11 cellular contexts compared by ENCODE assay signal in genomic region chr2:215660687-215661086, GRCh38.
A peak's percentile ranks its signal among the peaks of the same experiment; 100 is the strongest.
DNase-seq lines count a peak whose midpoint lies in the region; FAIRE-seq and TF ChIP-seq lines count a peak whose summit lies in the region.
"Had no signal": no experiment of that assay in that cellular context is flagged by ENCODE, and none has a peak within 500 bp of the region (broad histone marks: within the 10 kb centered on the region; RNA-seq: fewer than 3 reads in every experiment).

No MANE protein-coding gene starts in this region.

- H3K27ac ChIP-seq in H9 (ENCODE audit: insufficient read length, low read depth, low read length), result no peak overlapping the region
- peak overlapping the region; percentile 27 for H3K27ac ChIP-seq in keratinocyte (ENCODE audit: control insufficient read depth, insufficient read depth, low read length)
- H3K27ac ChIP-seq in uterus, result no peak overlapping the region

- H3K14ac ChIP-seq in H9 (ENCODE audit: insufficient read depth, low read length), result peak overlapping the region; percentile 5; the same call in 1 of the 2 replicates

- H2BK15ac ChIP-seq in H9 (ENCODE audit: low read depth, low read length), result no peak overlapping the region

- no peak overlapping the region for H3K4me3 ChIP-seq in astrocyte of the spinal cord (ENCODE audit: low read depth, low read length)
- no peak overlapping the region for H3K4me3 ChIP-seq in keratinocyte (ENCODE audit: control insufficient read depth in 2 of 3, extremely low read depth in 1 of 3, insufficient read depth in 2 of 3, low read depth in 1 of 3, low read length in 3 of 3)
- no peak overlapping the region for H3K4me3 ChIP-seq in uterus
- H3K4me3 ChIP-seq in MG63, result no peak overlapping the region
- H3K4me3 ChIP-seq: GM12878 had no signal

- no peak overlapping the region for H3K18ac ChIP-seq in H9 (ENCODE audit: insufficient read length, low read depth, low read length)

- no peak overlapping the region for H3K4me3 Mint-ChIP-seq in H9

- no peaks in the 10 kb centered on the region for H3K79me1 ChIP-seq in H9 (ENCODE audit: insufficient read depth, low read depth, low read length, poor library complexity, severe bottlenecking)

- no peaks in the 10 kb centered on the region for H3K9me3 ChIP-seq in H9 (ENCODE audit: control insufficient read depth, low read depth, low read length)
- H3K9me3 ChIP-seq in keratinocyte (ENCODE audit: control insufficient read depth, low read depth, low read length), result no peaks in the 10 kb centered on the region
- H3K9me3 ChIP-seq in uterus, result no peaks in the 10 kb centered on the region
- no peaks in the 10 kb centered on the region for H3K9me3 ChIP-seq in MG63

- H2BK20ac ChIP-seq in H9 (ENCODE audit: low read depth, low read length, poor library complexity, severe bottlenecking), result no peak overlapping the region

- no peak overlapping the region for H3K4ac ChIP-seq in H9 (ENCODE audit: low read depth, low read length)

- H3K4me2 ChIP-seq in H9 (ENCODE audit: insufficient read depth, insufficient read length, low read length) (no peak overlapping the region), keratinocyte (ENCODE audit: control insufficient read depth, extremely low read depth, insufficient read depth, low read depth, low read length) (no peak overlapping the region)

- H3K27ac Mint-ChIP-seq in H9, result no peak overlapping the region; a peak in 2 of 7 replicates

- no peak overlapping the region for H3K9ac ChIP-seq in H9 (ENCODE audit: extremely low read depth, insufficient read length, low read length)
- no peak overlapping the region for H3K9ac ChIP-seq in keratinocyte (ENCODE audit: control insufficient read depth, extremely low read depth, insufficient read depth, low read length)

- no peaks in the 10 kb centered on the region for H3K9me3 Mint-ChIP-seq in H9

- DNase-seq in H9 (no peak), astrocyte of the spinal cord (ENCODE audit: low read depth, low spot score) (peak; percentile 91), keratinocyte (ENCODE audit: low read depth, low spot score) (no peak), stromal cell of bone marrow (ENCODE audit: low read depth) (peak; percentile 44), uterus (no peak), MG63 (no peak)
- no peak for DNase-seq in stimulated activated naive CD4-positive, alpha-beta T cell (lab: John Stamatoyannopoulos, UW)
- DNase-seq: central memory CD4-positive, alpha-beta T cell; GOT3; T-helper 1 cell had no signal

- no peak for TF ChIP-seq CTCF in H9 (conservative IDR thresholded peaks at IDR 0.05)
- no peak for TF ChIP-seq CTCF in astrocyte of the spinal cord (IDR thresholded peaks at IDR 0.05; ENCODE audit: low read depth, low read length)
- no peak for TF ChIP-seq CTCF in keratinocyte (optimal IDR thresholded peaks at IDR 0.05 in 1 of 3, IDR thresholded peaks at IDR 0.05 in 1 of 3, conservative IDR thresholded peaks at IDR 0.05 in 1 of 3; ENCODE audit: extremely low read depth in 1 of 3, insufficient read depth in 2 of 3, low read length in 3 of 3)
- no peak for TF ChIP-seq CTCF in uterus (IDR thresholded peaks at IDR 0.05)

- no peaks in the 10 kb centered on the region for H3K27me3 Mint-ChIP-seq in H9 (ENCODE audit: low read depth)

- no peak for TF ChIP-seq POLR2A in uterus (IDR thresholded peaks at IDR 0.05)

- no peak overlapping the region for H2AK5ac ChIP-seq in H9 (ENCODE audit: insufficient read length, low read length)

- no peaks in the 10 kb centered on the region; the same call in 1 of the 2 replicates for H3K4me1 ChIP-seq in H9 (ENCODE audit: insufficient read depth, low read length)
- peaks cover 29% of the 10 kb centered on the region for H3K4me1 ChIP-seq in keratinocyte (ENCODE audit: control insufficient read depth, extremely low read depth, insufficient read depth, low read length)
- no peaks in the 10 kb centered on the region for H3K4me1 ChIP-seq in uterus

- H3K27me3 ChIP-seq in H9 (ENCODE audit: insufficient read depth, low read length), result no peaks in the 10 kb centered on the region
- H3K27me3 ChIP-seq in keratinocyte (ENCODE audit: control insufficient read depth, extremely low read depth, insufficient read depth, low read length), result no peaks in the 10 kb centered on the region
- H3K27me3 ChIP-seq in uterus, result no peaks in the 10 kb centered on the region
- H3K27me3 ChIP-seq in MG63, result no peaks in the 10 kb centered on the region

- no peaks in the 10 kb centered on the region for H3K23me2 ChIP-seq in H9 (ENCODE audit: insufficient read length, low read depth, low read length, poor library complexity, severe bottlenecking)

- H4K5ac ChIP-seq in H9 (ENCODE audit: insufficient read length, low read depth, low read length), result no peak overlapping the region

- no CpG with 5 or more reads among the region's 8 CpGs for WGBS in H9 (ENCODE audit: extremely low coverage, insufficient read length, low lambda C conversion rate)

- in situ Hi-C loops in astrocyte of the spinal cord (cut with HindIII; ENCODE audit: low sequenced_read_pairs), result no loop called here

- H3K36me3 ChIP-seq in keratinocyte (ENCODE audit: control insufficient read depth in 2 of 2, extremely low read depth in 1 of 2, insufficient read depth in 2 of 2, low read length in 2 of 2) (no peaks in the 10 kb centered on the region), uterus (no peaks in the 10 kb centered on the region), MG63 (no peaks in the 10 kb centered on the region; the same call in 1 of the 2 replicates)

- dilution Hi-C loops in keratinocyte (cut with MboI; ENCODE audit: extremely low pct_ligation_motif_present, low sequenced_read_pairs), result no loop called here

- no peak overlapping the region for H2BK12ac ChIP-seq in H9 (ENCODE audit: insufficient read length, low read depth, low read length)

- H3K79me2 ChIP-seq in H9 (ENCODE audit: insufficient read depth, low read length) (no peaks in the 10 kb centered on the region), keratinocyte (ENCODE audit: control insufficient read depth, insufficient read depth, low read length) (no peaks in the 10 kb centered on the region)

- intact Hi-C loops in uterus (cut with DNase I; ENCODE audit: low total_unique reads), result no loop called here

- no peak overlapping the region for H3T11ph ChIP-seq in H9 (ENCODE audit: low read length)

- H3K4me1 Mint-ChIP-seq in H9, result no peaks in the 10 kb centered on the region; a peak in 1 of 4 replicates

- H3K36me3 Mint-ChIP-seq in H9 (ENCODE audit: insufficient read depth in 1 of 3, low read depth in 3 of 3), result no peaks in the 10 kb centered on the region

- no peak overlapping the region for H2BK120ac ChIP-seq in H9 (ENCODE audit: low read depth, low read length, poor library complexity, severe bottlenecking)

- H3K9me1 ChIP-seq in keratinocyte (ENCODE audit: control insufficient read depth, extremely low read depth, insufficient read depth, low read length), result no peaks in the 10 kb centered on the region

- H2AFZ ChIP-seq in H9 (ENCODE audit: low read length) (no peak overlapping the region), keratinocyte (ENCODE audit: control insufficient read depth, low read length) (peak overlapping the region; percentile 48)

- no peak overlapping the region for H2BK5ac ChIP-seq in H9 (ENCODE audit: insufficient read length, low read length)

- H3K56ac ChIP-seq in H9 (ENCODE audit: insufficient read length, low read depth, low read length), result no peak overlapping the region

- H4K20me1 ChIP-seq in H9 (ENCODE audit: control insufficient read depth, insufficient read depth, insufficient read length) (no peaks in the 10 kb centered on the region), keratinocyte (ENCODE audit: control insufficient read depth, extremely low read depth, insufficient read depth, low read length) (no peaks in the 10 kb centered on the region)

- no peak overlapping the region for H4K91ac ChIP-seq in H9 (ENCODE audit: insufficient read length, low read depth, low read length)

- no peak overlapping the region for H3K23ac ChIP-seq in H9 (ENCODE audit: insufficient read length, low read depth, low read length)

- FAIRE-seq in keratinocyte (lab: Jason Lieb, UNC), result peak; percentile 65
- FAIRE-seq: GM12878 had no signal

- H4K8ac ChIP-seq in H9 (replicated peaks; ENCODE audit: insufficient read length, low read depth, low read length), result no peak overlapping the region

Comparison
In these comparisons a context has a peak if more than half of its experiments do, and no peak if none do; other contexts are left out.
1. DNase-seq: peak in astrocyte of the spinal cord (single experiment) and stromal cell of bone marrow (single experiment); none in H9 (single experiment), keratinocyte (single experiment), stimulated activated naive CD4-positive, alpha-beta T cell (0 of 6), uterus (0 of 2) and MG63 (single experiment).